Comparison of ENCODE assay signal across 26 cellular contexts in the genomic region with DNA sequence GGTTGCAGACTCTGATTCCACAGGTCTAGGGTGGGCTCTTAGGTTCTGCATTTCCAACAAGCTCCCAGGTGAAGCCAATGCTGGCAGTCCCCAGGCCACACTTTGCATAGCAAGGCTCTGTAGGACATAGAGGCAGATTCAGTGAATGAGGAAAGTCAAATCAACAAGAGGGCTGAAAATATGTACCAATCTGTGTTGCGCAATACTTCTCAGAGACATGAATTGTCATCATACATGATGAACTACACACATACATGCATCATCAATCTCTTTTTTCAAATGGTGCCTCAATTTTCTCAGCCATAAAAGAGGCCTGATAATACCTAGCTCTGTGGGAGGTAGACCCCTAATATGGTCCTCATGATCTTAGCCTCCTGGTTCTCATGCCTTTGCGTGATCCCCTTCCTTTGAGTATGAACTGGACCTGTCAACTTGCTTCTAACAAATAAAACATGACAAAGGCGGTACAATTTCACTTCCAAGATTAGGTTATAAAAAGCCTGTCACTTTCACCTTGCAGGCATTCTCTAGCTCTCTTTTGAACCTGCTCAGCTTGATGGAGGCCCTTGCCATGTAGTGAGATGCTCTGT. TPM values are rescaled to one million over a fixed set of nuclear protein-coding genes. Genes with fewer than 3 reads are reported as not detected.
DNase-seq lines count a peak whose midpoint lies in the region; ATAC-seq, FAIRE-seq and TF ChIP-seq lines count a peak whose summit lies in the region.
"Had no signal": no experiment of that assay in that cellular context is flagged by ENCODE, and none has a peak within 500 bp of the region (broad histone marks: within the 10 kb centered on the region; RNA-seq: fewer than 3 reads in every experiment).

No MANE protein-coding gene starts in this region.

- no peak overlapping the region for H3K9ac ChIP-seq in K562 (ENCODE audit: insufficient read depth in 1 of 2, low read depth in 2 of 2, low read length in 2 of 2)

- CTCF ChIA-PET in MCF 10A (lab: Yijun Ruan, JAX), result no interaction called here
- CTCF ChIA-PET in K562 (lab: Yijun Ruan, JAX; ENCODE audit: low intra/inter-chr PET ratio), result no interaction called here

- no peaks in the 10 kb centered on the region for H4K20me1 ChIP-seq in K562 (replicated peaks; ENCODE audit: control insufficient read depth, insufficient read depth, low read length)

- H3K4me1 ChIP-seq in breast epithelium, result no peaks in the 10 kb centered on the region
- no peaks in the 10 kb centered on the region for H3K4me1 ChIP-seq in K562 (replicated peaks in 1 of 2; ENCODE audit: control insufficient read depth in 2 of 2, insufficient read depth in 2 of 2, low read length in 2 of 2)

- H3K4me3 ChIP-seq in breast epithelium, result no peak overlapping the region
- no peak overlapping the region for H3K4me3 ChIP-seq in K562
- H3K4me3 ChIP-seq: PC-9 had no signal

- no peaks in the 10 kb centered on the region for H3K27me3 ChIP-seq in breast epithelium
- H3K27me3 ChIP-seq in K562 (ENCODE audit: control insufficient read depth in 2 of 2, insufficient read depth in 2 of 2, low read length in 2 of 2), result no peaks in the 10 kb centered on the region; a peak in 2 of 5 replicates

- intact Hi-C loops in MCF 10A (cut with micrococcal nuclease) (no loop called here), breast epithelium (cut with DNase I; ENCODE audit: low total_unique reads) (no loop called here), K562 (cut with micrococcal nuclease) (no loop called here)

- H2AFZ ChIP-seq in K562 (ENCODE audit: low read depth, low read length), result no peak overlapping the region
- H2AFZ ChIP-seq: PC-9 had no signal

- no TSS peak for BruUV-seq in MCF 10A (replicated peaks; lab: Mats Ljungman, UMichigan)
- BruUV-seq in K562 (replicated peaks; lab: Mats Ljungman, UMichigan), result no TSS peak

- no peak for TF ChIP-seq CTCF in MCF 10A (IDR thresholded peaks at IDR 0.05; ENCODE audit: unreplicated experiment)
- TF ChIP-seq CTCF in breast epithelium (IDR thresholded peaks at IDR 0.05), result no peak
- TF ChIP-seq CTCF in K562 (IDR thresholded peaks at IDR 0.05 in 2 of 3, conservative IDR thresholded peaks at IDR 0.05 in 1 of 3; ENCODE audit: insufficient read depth in 2 of 3, low read depth in 1 of 3, low read length in 3 of 3), result no peak

- POLR2A ChIA-PET in MCF 10A (lab: Yijun Ruan, JAX), result interaction anchor here (0.6 kb wide), 1 partner anchor 192 kb away, joined by 3 read pairs; no protein-coding TSS in a partner anchor
- POLR2A ChIA-PET in K562 (lab: Yijun Ruan, JAX), result interaction anchor here (0.6 kb wide), 1 partner anchor 139 kb away, joined by 3 read pairs; no protein-coding TSS in a partner anchor

- 46% methylated on average over 3 of the region's 3 CpGs for WGBS in K562 (ENCODE audit: insufficient coverage, low coverage, missing lambda C conversion rate)

- H3K27me3 Mint-ChIP-seq in MCF 10A (ENCODE audit: insufficient read depth, unreplicated experiment), result peaks cover 13% of the 10 kb centered on the region
- H3K27me3 Mint-ChIP-seq in natural killer cell treated with Interleukin-12 subunit alpha and Interleukin-12 subunit beta and Interleukin-15 and Interleukin-18, amount 100 ng/mL, for 72 hours, result no peaks in the 10 kb centered on the region
- H3K27me3 Mint-ChIP-seq: CD8-positive, alpha-beta memory T cell had no signal

- FAIRE-seq in K562 (lab: Jason Lieb, UNC), result no peak
- FAIRE-seq: GM18507 had no signal

- no peak overlapping the region for H3K4me2 ChIP-seq in K562 (ENCODE audit: insufficient read depth, low read length)
- H3K4me2 ChIP-seq: PC-9 had no signal

- TF ChIP-seq RAD21 in K562 (CRISPR knock-in tag; conservative IDR thresholded peaks at IDR 0.05 in 1 of 2, IDR thresholded peaks at IDR 0.05 in 1 of 2), result no peak

- H3K4me3 Mint-ChIP-seq in MCF 10A (ENCODE audit: unreplicated experiment), result no peak overlapping the region
- H3K4me3 Mint-ChIP-seq in natural killer cell treated with Interleukin-12 subunit alpha and Interleukin-12 subunit beta and Interleukin-15 and Interleukin-18, amount 100 ng/mL, for 72 hours, result no peak overlapping the region
- H3K4me3 Mint-ChIP-seq: CD8-positive, alpha-beta memory T cell; HFFc6; T-helper 1 cell treated with Interleukin-12 subunit alpha and Interleukin-12 subunit beta and Interleukin-4 antibody, amounts not matched to agents 30 μg/mL and 1 μg/mL, for 36 hours had no signal

- ATAC-seq in K562, result no peak
- ATAC-seq in natural killer cell treated with Interleukin-12 subunit alpha and Interleukin-12 subunit beta and Interleukin-15 and Interleukin-18, amount 100 ng/mL, for 72 hours, result no peak
- no peak for ATAC-seq in GM19452 (IDR thresholded peaks at IDR 0.05; ENCODE audit: unreplicated experiment)

- no peaks in the 10 kb centered on the region for H3K4me1 Mint-ChIP-seq in MCF 10A (ENCODE audit: insufficient read depth, unreplicated experiment)
- peaks cover 3 to 11% of the 10 kb centered on the region in 2 donors for H3K4me1 Mint-ChIP-seq in natural killer cell treated with Interleukin-12 subunit alpha and Interleukin-12 subunit beta and Interleukin-15 and Interleukin-18, amount 100 ng/mL, for 72 hours (ENCODE audit: low read depth in 2 of 2)
- H3K4me1 Mint-ChIP-seq: CD8-positive, alpha-beta memory T cell had no signal

- TF ChIP-seq EP300 in K562 (IDR thresholded peaks at IDR 0.05; ENCODE audit: low read length), result no peak

- in situ Hi-C loops in K562 (cut with MboI), result no loop called here

- no peak overlapping the region for H3K27ac Mint-ChIP-seq in MCF 10A (ENCODE audit: low read depth, unreplicated experiment)
- no peak overlapping the region for H3K27ac Mint-ChIP-seq in natural killer cell treated with Interleukin-12 subunit alpha and Interleukin-12 subunit beta and Interleukin-15 and Interleukin-18, amount 100 ng/mL, for 72 hours
- H3K27ac Mint-ChIP-seq: CD8-positive, alpha-beta memory T cell; HFFc6; T-helper 1 cell treated with Interleukin-12 subunit alpha and Interleukin-12 subunit beta and Interleukin-4 antibody, amounts not matched to agents 30 μg/mL and 1 μg/mL, for 36 hours had no signal

- no peaks in the 10 kb centered on the region for H3K79me2 ChIP-seq in K562 (ENCODE audit: control insufficient read depth, insufficient read depth, low read length)

- H3K36me3 Mint-ChIP-seq in MCF 10A (ENCODE audit: insufficient read depth, unreplicated experiment), result no peaks in the 10 kb centered on the region
- H3K36me3 Mint-ChIP-seq in natural killer cell treated with Interleukin-12 subunit alpha and Interleukin-12 subunit beta and Interleukin-15 and Interleukin-18, amount 100 ng/mL, for 72 hours, result peaks cover 10% of the 10 kb centered on the region

- H3K36me3 ChIP-seq in breast epithelium (no peaks in the 10 kb centered on the region), K562 (ENCODE audit: control insufficient read depth, insufficient read depth, low read length) (no peaks in the 10 kb centered on the region)

- H3K27ac ChIP-seq in breast epithelium, result no peak overlapping the region
- H3K27ac ChIP-seq in K562 (ENCODE audit: extremely low read depth, low read depth, low read length), result no peak overlapping the region
- H3K27ac ChIP-seq: C4-2B, PC-9 had no signal

- no peaks in the 10 kb centered on the region for H3K9me1 ChIP-seq in K562 (ENCODE audit: control insufficient read depth, insufficient read depth, low read length)

- no peaks in the 10 kb centered on the region for H3K9me3 ChIP-seq in breast epithelium
- H3K9me3 ChIP-seq in K562 (replicated peaks; ENCODE audit: control insufficient read depth, insufficient read depth, low read depth, low read length), result no peaks in the 10 kb centered on the region

- no peaks in the 10 kb centered on the region for H3K9me3 Mint-ChIP-seq in MCF 10A (ENCODE audit: unreplicated experiment)
- H3K9me3 Mint-ChIP-seq in natural killer cell treated with Interleukin-12 subunit alpha and Interleukin-12 subunit beta and Interleukin-15 and Interleukin-18, amount 100 ng/mL, for 72 hours, result no peaks in the 10 kb centered on the region
- H3K9me3 Mint-ChIP-seq: HFFc6; T-helper 1 cell treated with Interleukin-12 subunit alpha and Interleukin-12 subunit beta and Interleukin-4 antibody, amounts not matched to agents 30 μg/mL and 1 μg/mL, for 36 hours had no signal

- peak; percentile 9 for DNase-seq in MCF 10A (ENCODE audit: unreplicated experiment)
- DNase-seq in breast epithelium (ENCODE audit: low spot score in 2 of 2), result no peak
- peak; percentile 3 for DNase-seq in MV-4-11 (lab: John Stamatoyannopoulos, UW)
- DNase-seq in K562 (ENCODE audit: extremely low read depth in 1 of 4, low spot score in 3 of 4), result no peak
- DNase-seq in DMS79 treated with DMSO at 0.1 percent for 48 hours (lab: John Stamatoyannopoulos, UW), result no peak
- DNase-seq in natural killer cell treated with Interleukin-12 subunit alpha and Interleukin-12 subunit beta and Interleukin-15 and Interleukin-18, amount 100 ng/mL, for 72 hours (ENCODE audit: low spot score), result no peak
- DNase-seq: 8988T; AML-193; Calu3; CD8-positive, alpha-beta memory T cell; GDM1; H7; HFFc6; NCI-H1105; NCI-H146; NCI-H2029; NCI-H2227 treated with DMSO at 0.1 percent for 48 hours; NCI-H524; NCI-H82; PC-9; RPMI8226; SHP77 had no signal

- no peak for TF ChIP-seq POLR2A in breast epithelium (IDR thresholded peaks at IDR 0.05)
- no peak for TF ChIP-seq POLR2A in K562 (conservative IDR thresholded peaks at IDR 0.05)

RNA-seq across cellular contexts. Expression of a gene that starts 49.0 kb away (rescaled TPM):
- total RNA-seq in MCF 10A (2022) (not detected in 2 replicates), breast epithelium (10 to 100 TPM in 1 of 3 donors, 1 to 10 TPM in 2; 3.3 to 12.0 (median 5.4) TPM), K562 (2014; rRNA removed) (31.4 and 31.6 TPM in 2 replicates), K562 (2014; rRNA removed; fragmentation: Illumina TruSeq; extraction: Trizol) (30.6 and 37.7 TPM in 2 replicates), K562 (2015; rRNA removed; fragmentation: Illumina TruSeq; extraction: Trizol) (37.7 and 42.5 TPM in 2 replicates), K562 (2021) (33.7 and 35.4 TPM in 2 replicates)
- 56.0 and 57.2 TPM in 2 replicates for total RNA-seq in K562 (2011; cell fraction: chromatin; rRNA removed; ENCODE audit: low replicate concordance)
- total RNA-seq in K562 (2011; cell fraction: nucleolus; rRNA removed), result 34.2 and 36.7 TPM in 2 replicates
- 33.4 and 37.5 TPM in 2 replicates for total RNA-seq in K562 (2011; cell fraction: nucleoplasm; rRNA removed)
- polyA plus RNA-seq in K562 (2011; rRNA removed) (22.8 and 24.6 TPM in 2 replicates), K562 (2014; fragmentation: Illumina TruSeq; extraction: Trizol) (29.0 and 32.3 TPM in 2 replicates), K562 (2014; fragmentation: Nextera tagmentation; extraction: Ambion mirVana) (1 to 10 TPM; 5.3 to 6.2 TPM), K562 (2014; rRNA removed) (10.7 and 12.9 TPM in 2 replicates)
- polyA plus RNA-seq in K562 (2011; cell fraction: cytosol; rRNA removed), result 13.7 and 24.1 TPM in 2 replicates
- polyA plus RNA-seq in K562 (2011; cell fraction: nucleus; rRNA removed), result 14.5 and 21.4 TPM in 2 replicates
- 19.0 and 36.2 TPM in 2 replicates for polyA plus RNA-seq in K562 (2012)
- polyA minus RNA-seq in K562 (2011; rRNA and poly(A)+ RNA removed), result 85.5 and 93.3 TPM in 2 replicates
- 52.8 and 61.1 TPM in 2 replicates for polyA minus RNA-seq in K562 (2011; cell fraction: cytosol; rRNA and poly(A)+ RNA removed)
- 68.7 and 79.4 TPM in 2 replicates for polyA minus RNA-seq in K562 (2011; cell fraction: nucleus; rRNA and poly(A)+ RNA removed)
- 10 to 100 TPM; 64.2 to 80.7 TPM for total RNA-seq in natural killer cell treated with Interleukin-12 subunit alpha and Interleukin-12 subunit beta and Interleukin-15 and Interleukin-18, amount 100 ng/mL, for 72 hours
- total RNA-seq: Calu3, HFFc6, PC-9 had no signal

Comparison
In these comparisons a context has a peak if more than half of its experiments do, and no peak if none do; other contexts are left out.
1. DNase-seq: peak in MCF 10A (single experiment) and MV-4-11 (single experiment); none in breast epithelium (0 of 2), K562 (0 of 4), DMS79 treated with DMSO at 0.1 percent for 48 hours (single experiment) and natural killer cell treated with Interleukin-12 subunit alpha and Interleukin-12 subunit beta and Interleukin-15 and Interleukin-18, amount 100 ng/mL, for 72 hours (single experiment).